In genomic region chr4:150423503-150423902, GRCh38 we compare ENCODE assay signal across 26 cellular contexts.
DNase-seq lines count a peak whose midpoint lies in the region; ATAC-seq lines count a peak whose summit lies in the region.
"Had no signal": no experiment of that assay in that cellular context is flagged by ENCODE, and none has a peak within 500 bp of the region (broad histone marks: within the 10 kb centered on the region; RNA-seq: fewer than 3 reads in every experiment).

No MANE protein-coding gene starts in this region.

- H3K27me3 Mint-ChIP-seq in activated naive CD4-positive, alpha-beta T cell treated with anti-CD3 and anti-CD28 coated beads, Interleukin-2, amount 10 ng/mL, durations not matched to agents 7 days and 5 days: no peaks in the 10 kb centered on the region
- no peaks in the 10 kb centered on the region for H3K27me3 Mint-ChIP-seq in activated naive CD4-positive, alpha-beta T cell treated with anti-CD3 and anti-CD28 coated beads for 36 hours (ENCODE audit: low read depth)
- no peaks in the 10 kb centered on the region for H3K27me3 Mint-ChIP-seq in central memory CD8-positive, alpha-beta T cell
- H3K27me3 Mint-ChIP-seq: CD4-positive, alpha-beta memory T cell; CD4-positive, CD25-positive, alpha-beta regulatory T cell; CD8-positive, alpha-beta memory T cell had no signal

- intact Hi-C loops in activated naive CD4-positive, alpha-beta T cell treated with anti-CD3 and anti-CD28 coated beads for 36 hours (cut with micrococcal nuclease): no loop called here
- intact Hi-C loops in sciatic nerve (cut with DNase I): no loop called here
- intact Hi-C loops in aorta (cut with DNase I): no loop called here

- no peaks in the 10 kb centered on the region for H3K4me1 Mint-ChIP-seq in activated naive CD4-positive, alpha-beta T cell treated with anti-CD3 and anti-CD28 coated beads, Interleukin-2, amount 10 ng/mL, durations not matched to agents 7 days and 5 days
- no peaks in the 10 kb centered on the region for H3K4me1 Mint-ChIP-seq in activated naive CD4-positive, alpha-beta T cell treated with anti-CD3 and anti-CD28 coated beads for 36 hours (ENCODE audit: low read depth)
- H3K4me1 Mint-ChIP-seq in central memory CD8-positive, alpha-beta T cell: no peaks in the 10 kb centered on the region
- H3K4me1 Mint-ChIP-seq: CD14-positive monocyte; CD4-positive, alpha-beta memory T cell; CD8-positive, alpha-beta memory T cell had no signal

- H3K4me1 ChIP-seq in aorta (ENCODE audit: control insufficient read depth in 1 of 2, insufficient read depth in 2 of 2, low read length in 2 of 2): no peaks in the 10 kb centered on the region
- H3K4me1 ChIP-seq: BLaER1 had no signal

- WGBS in aorta, 2 donors: 95 to 96% methylated on average over 12 of the region's 12 CpGs

- H3K27me3 ChIP-seq in aorta (ENCODE audit: control insufficient read depth in 1 of 2, insufficient read depth in 2 of 2, low read length in 1 of 2): no peaks in the 10 kb centered on the region
- H3K27me3 ChIP-seq: BE2C, BLaER1 had no signal

- peaks cover 4% of the 10 kb centered on the region for H3K36me3 Mint-ChIP-seq in activated naive CD4-positive, alpha-beta T cell treated with anti-CD3 and anti-CD28 coated beads, Interleukin-2, amount 10 ng/mL, durations not matched to agents 7 days and 5 days
- H3K36me3 Mint-ChIP-seq in activated naive CD4-positive, alpha-beta T cell treated with anti-CD3 and anti-CD28 coated beads for 36 hours (ENCODE audit: low read depth): peaks cover 12% of the 10 kb centered on the region
- H3K36me3 Mint-ChIP-seq in central memory CD8-positive, alpha-beta T cell (ENCODE audit: insufficient read depth): peaks cover 3% of the 10 kb centered on the region

- H3K36me3 ChIP-seq in aorta (ENCODE audit: control insufficient read depth in 1 of 2, insufficient read depth in 2 of 2, low read length in 1 of 2): no peaks in the 10 kb centered on the region

- DNase-seq in activated naive CD4-positive, alpha-beta T cell treated with anti-CD3 and anti-CD28 coated beads, Interleukin-2, amount 10 ng/mL, durations not matched to agents 7 days and 5 days: no peak
- no peak for DNase-seq in activated naive CD4-positive, alpha-beta T cell treated with anti-CD3 and anti-CD28 coated beads for 36 hours
- no peak for DNase-seq in central memory CD8-positive, alpha-beta T cell (ENCODE audit: low spot score in 2 of 2)
- DNase-seq in sciatic nerve (ENCODE audit: low spot score) (no peak), aorta (no peak)
- no peak for DNase-seq in activated CD8-positive, alpha-beta memory T cell treated with anti-CD3 and anti-CD28 coated beads, Interleukin-2, amount 50 U/mL, for 48 hours
- DNase-seq: 8988T; ACHN; BE2C; C1 segment of cervical spinal cord; CD4-positive, alpha-beta memory T cell; CD4-positive, CD25-positive, alpha-beta regulatory T cell; CD8-positive, alpha-beta memory T cell; COR-L47; DMS 273 treated with DMSO at 0.1 percent for 48 hours; DMS153; DMS53; DMS79; DND-41; EL; GDM1 had no signal

- peak overlapping the region; percentile 64 for H3K27ac Mint-ChIP-seq in activated naive CD4-positive, alpha-beta T cell treated with anti-CD3 and anti-CD28 coated beads, Interleukin-2, amount 10 ng/mL, durations not matched to agents 7 days and 5 days
- no peak overlapping the region for H3K27ac Mint-ChIP-seq in activated naive CD4-positive, alpha-beta T cell treated with anti-CD3 and anti-CD28 coated beads for 36 hours
- H3K27ac Mint-ChIP-seq in central memory CD8-positive, alpha-beta T cell (ENCODE audit: low read depth): peak overlapping the region; percentile 23
- H3K27ac Mint-ChIP-seq: CD14-positive monocyte; CD4-positive, CD25-positive, alpha-beta regulatory T cell had no signal

- CTCF ChIA-PET in activated naive CD4-positive, alpha-beta T cell treated with anti-CD3 and anti-CD28 coated beads, Interleukin-2, amount 10 ng/mL, durations not matched to agents 7 days and 5 days (lab: Charles Lee): no interaction called here
- CTCF ChIA-PET in activated naive CD4-positive, alpha-beta T cell treated with anti-CD3 and anti-CD28 coated beads for 36 hours (lab: Charles Lee): interaction anchor here (0.9 kb wide), 1 partner anchor 443 kb away, joined by 9 read pairs; no protein-coding TSS in a partner anchor

- no peaks in the 10 kb centered on the region for H3K9me3 Mint-ChIP-seq in activated naive CD4-positive, alpha-beta T cell treated with anti-CD3 and anti-CD28 coated beads, Interleukin-2, amount 10 ng/mL, durations not matched to agents 7 days and 5 days
- H3K9me3 Mint-ChIP-seq in activated naive CD4-positive, alpha-beta T cell treated with anti-CD3 and anti-CD28 coated beads for 36 hours: no peaks in the 10 kb centered on the region
- no peaks in the 10 kb centered on the region for H3K9me3 Mint-ChIP-seq in central memory CD8-positive, alpha-beta T cell
- H3K9me3 Mint-ChIP-seq: CD4-positive, CD25-positive, alpha-beta regulatory T cell; CD8-positive, alpha-beta memory T cell had no signal

- ATAC-seq in central memory CD8-positive, alpha-beta T cell (replicated peaks; ENCODE audit: extremely low read depth, poor library complexity, severe bottlenecking): no peak
- peak; percentile 13 for ATAC-seq in sciatic nerve
- ATAC-seq in aorta (ENCODE audit: low FRiP score): peak; percentile 54
- no peak for ATAC-seq in GM21423 (IDR thresholded peaks at IDR 0.05; ENCODE audit: unreplicated experiment)
- no peak for ATAC-seq in HG03280 (IDR thresholded peaks at IDR 0.05; ENCODE audit: unreplicated experiment)
- ATAC-seq: GM12878 had no signal

- no peaks in the 10 kb centered on the region for H3K9me3 ChIP-seq in aorta (ENCODE audit: control insufficient read depth, low read length)
- H3K9me3 ChIP-seq: BE2C, BLaER1 had no signal

- H3K4me3 Mint-ChIP-seq in activated naive CD4-positive, alpha-beta T cell treated with anti-CD3 and anti-CD28 coated beads, Interleukin-2, amount 10 ng/mL, durations not matched to agents 7 days and 5 days: no peak overlapping the region
- no peak overlapping the region for H3K4me3 Mint-ChIP-seq in activated naive CD4-positive, alpha-beta T cell treated with anti-CD3 and anti-CD28 coated beads for 36 hours
- no peak overlapping the region for H3K4me3 Mint-ChIP-seq in central memory CD8-positive, alpha-beta T cell
- H3K4me3 Mint-ChIP-seq: CD14-positive monocyte; CD4-positive, alpha-beta memory T cell; CD4-positive, CD25-positive, alpha-beta regulatory T cell; CD8-positive, alpha-beta memory T cell had no signal

- no peak overlapping the region for H3K4me3 ChIP-seq in aorta (ENCODE audit: low read length in 2 of 2)
- H3K4me3 ChIP-seq: BLaER1, GM12878 had no signal

- no peak overlapping the region for H3K27ac ChIP-seq in aorta (ENCODE audit: low read depth in 1 of 2, low read length in 2 of 2)
- H3K27ac ChIP-seq: BLaER1 had no signal

Comparison
In these comparisons a context has a peak if more than half of its experiments do, and no peak if none do; other contexts are left out.
1. ATAC-seq: peak in sciatic nerve (single experiment) and aorta (single experiment); none in central memory CD8-positive, alpha-beta T cell (single experiment), GM21423 (single experiment) and HG03280 (single experiment).